In the genomic region with DNA sequence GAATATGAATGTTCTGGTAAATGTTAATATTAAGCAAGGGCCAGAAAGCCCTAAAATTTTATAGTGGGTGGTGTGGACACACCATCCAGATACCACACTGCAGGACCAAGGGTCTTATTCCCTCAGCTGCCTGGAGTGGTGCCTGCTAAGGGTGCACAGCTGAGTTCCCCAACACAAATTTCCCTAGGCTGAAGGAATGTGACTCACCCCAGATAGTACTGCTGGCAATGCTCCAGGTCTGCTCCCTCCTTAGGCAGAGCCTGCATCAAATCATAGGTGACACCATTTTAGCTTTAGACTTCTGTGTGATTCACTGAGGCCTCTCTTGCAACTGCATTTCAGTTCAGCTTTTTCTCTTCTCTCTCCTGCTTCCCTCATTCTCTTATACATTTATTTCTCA, we compare ENCODE assay signal across 12 cellular contexts.
DNase-seq lines count a peak whose midpoint lies in the region; ATAC-seq, FAIRE-seq and TF ChIP-seq lines count a peak whose summit lies in the region.
"Had no signal": no experiment of that assay in that cellular context is flagged by ENCODE, and none has a peak within 500 bp of the region (broad histone marks: within the 10 kb centered on the region; RNA-seq: fewer than 3 reads in every experiment).

No MANE protein-coding gene starts in this region.

- intact Hi-C loops in activated CD4-positive, alpha-beta T cell treated with anti-CD3 and anti-CD28 coated beads for 36 hours (cut with DNase I, micrococcal nuclease): no loop called here

- H3K27ac Mint-ChIP-seq in T-cell: no peak overlapping the region
- H3K27ac Mint-ChIP-seq in activated CD4-positive, alpha-beta T cell treated with anti-CD3 and anti-CD28 coated beads for 36 hours: no peak overlapping the region
- H3K27ac Mint-ChIP-seq: immature natural killer cell; naive thymus-derived CD4-positive, alpha-beta T cell had no signal

- TF ChIP-seq CTCF in fibroblast of mammary gland (conservative IDR thresholded peaks at IDR 0.05; ENCODE audit: control insufficient read depth, insufficient read depth, low read depth, low read length): no peak

- CTCF ChIA-PET in T-cell (lab: Charles Lee): no interaction called here
- CTCF ChIA-PET in activated CD4-positive, alpha-beta T cell treated with anti-CD3 and anti-CD28 coated beads for 36 hours (lab: Charles Lee): no interaction called here

- H3K27me3 Mint-ChIP-seq in T-cell: no peaks in the 10 kb centered on the region
- H3K27me3 Mint-ChIP-seq in activated CD4-positive, alpha-beta T cell treated with anti-CD3 and anti-CD28 coated beads for 36 hours: no peaks in the 10 kb centered on the region
- H3K27me3 Mint-ChIP-seq: naive thymus-derived CD4-positive, alpha-beta T cell had no signal

- peak; percentile 98 for FAIRE-seq in H54 (lab: Jason Lieb, UNC)

- H3K9me3 Mint-ChIP-seq in T-cell: peaks cover 0 to 12% (median 3%) of the 10 kb centered on the region in 3 donors
- H3K9me3 Mint-ChIP-seq in activated CD4-positive, alpha-beta T cell treated with anti-CD3 and anti-CD28 coated beads for 36 hours (ENCODE audit: low read depth): no peaks in the 10 kb centered on the region

- no peaks in the 10 kb centered on the region for H3K4me1 Mint-ChIP-seq in T-cell
- no peaks in the 10 kb centered on the region for H3K4me1 Mint-ChIP-seq in activated CD4-positive, alpha-beta T cell treated with anti-CD3 and anti-CD28 coated beads for 36 hours
- H3K4me1 Mint-ChIP-seq: immature natural killer cell; naive thymus-derived CD4-positive, alpha-beta T cell had no signal

- POLR2A ChIA-PET in T-cell (lab: Charles Lee): no interaction called here
- POLR2A ChIA-PET in activated CD4-positive, alpha-beta T cell treated with anti-CD3 and anti-CD28 coated beads for 36 hours (lab: Charles Lee): no interaction called here

- H3K36me3 Mint-ChIP-seq in T-cell: no peaks in the 10 kb centered on the region
- H3K36me3 Mint-ChIP-seq in activated CD4-positive, alpha-beta T cell treated with anti-CD3 and anti-CD28 coated beads for 36 hours (ENCODE audit: low read depth): no peaks in the 10 kb centered on the region
- H3K36me3 Mint-ChIP-seq: immature natural killer cell; naive thymus-derived CD4-positive, alpha-beta T cell had no signal

- ATAC-seq in GM18870 (IDR thresholded peaks at IDR 0.05; ENCODE audit: unreplicated experiment): no peak
- ATAC-seq in T-cell (replicated peaks in 1 of 4): no peak
- ATAC-seq in activated CD4-positive, alpha-beta T cell treated with anti-CD3 and anti-CD28 coated beads for 36 hours: no peak
- ATAC-seq: naive thymus-derived CD4-positive, alpha-beta T cell had no signal

- no peak overlapping the region for H3K4me3 ChIP-seq in fibroblast of mammary gland (ENCODE audit: control insufficient read depth, low read depth, low read length)
- H3K4me3 ChIP-seq: ascending aorta, BLaER1 had no signal

- no peak for TF ChIP-seq POLR2A in H54 (IDR thresholded peaks at IDR 0.05; ENCODE audit: low read depth, low read length)

- DNase-seq in A172 (ENCODE audit: low spot score) (peak; percentile 86), H54 (ENCODE audit: insufficient read length, low spot score) (peak; percentile 31), SW480 (ENCODE audit: low spot score) (peak; percentile 6), fibroblast of mammary gland (ENCODE audit: low read depth) (peak; percentile 90), T-cell (no peak)
- no peak for DNase-seq in stimulated activated CD8-positive, alpha-beta memory T cell treated with anti-CD3 and anti-CD28 coated beads, Interleukin-4, amount 100 ng/mL, for 48 hours
- no peak for DNase-seq in activated CD4-positive, alpha-beta T cell treated with anti-CD3 and anti-CD28 coated beads for 36 hours
- DNase-seq: immature natural killer cell; naive thymus-derived CD4-positive, alpha-beta T cell had no signal

- no peak overlapping the region for H3K4me3 Mint-ChIP-seq in T-cell
- H3K4me3 Mint-ChIP-seq in activated CD4-positive, alpha-beta T cell treated with anti-CD3 and anti-CD28 coated beads for 36 hours: no peak overlapping the region
- H3K4me3 Mint-ChIP-seq: immature natural killer cell; naive thymus-derived CD4-positive, alpha-beta T cell had no signal

Comparison
In these comparisons a context has a peak if more than half of its experiments do, and no peak if none do; other contexts are left out.
1. DNase-seq: peak in A172 (single experiment), H54 (single experiment), SW480 (single experiment) and fibroblast of mammary gland (single experiment); none in T-cell (0 of 34), stimulated activated CD8-positive, alpha-beta memory T cell treated with anti-CD3 and anti-CD28 coated beads, Interleukin-4, amount 100 ng/mL, for 48 hours (single experiment) and activated CD4-positive, alpha-beta T cell treated with anti-CD3 and anti-CD28 coated beads for 36 hours (single experiment).